In genomic region chr2:64273524-64274398, GRCh38 we compare ENCODE assay signal across 8 cellular contexts.
A peak's percentile ranks its signal among the peaks of the same experiment; 100 is the strongest.
DNase-seq lines count a peak whose midpoint lies in the region; ATAC-seq and TF ChIP-seq lines count a peak whose summit lies in the region.

No MANE protein-coding gene starts in this region.

- no peaks in the 10 kb centered on the region for H3K9me3 ChIP-seq in prostate gland

- peaks cover 6 to 8% (median 8%) of the 10 kb centered on the region in 3 donors for H3K9me3 Mint-ChIP-seq in T-cell

- ATAC-seq in T-cell (replicated peaks in 1 of 4) (no peak), GM18511 (IDR thresholded peaks at IDR 0.05; ENCODE audit: unreplicated experiment) (no peak)

- peaks cover 5% of the 10 kb centered on the region for H3K4me1 ChIP-seq in prostate gland (replicated peaks)

- intact Hi-C loops in prostate gland (cut with DNase I), result no loop called here

- H3K36me3 ChIP-seq in prostate gland, result no peaks in the 10 kb centered on the region

- H3K36me3 Mint-ChIP-seq in T-cell, result peaks cover 4% of the 10 kb centered on the region

- POLR2A ChIA-PET in T-cell (lab: Charles Lee), result no interaction called here

- H3K27ac ChIP-seq in prostate gland, result peak overlapping the region; percentile 48 to 54

- CTCF ChIA-PET in T-cell (lab: Charles Lee), result no interaction called here

- H3K4me3 Mint-ChIP-seq in T-cell, result no peak overlapping the region

- peak overlapping the region; percentile 25 to 34 for H3K27ac Mint-ChIP-seq in T-cell

- H3K4me3 ChIP-seq in HFF-Myc (replicated peaks; ENCODE audit: low read depth, low read length) (no peak overlapping the region), fibroblast of villous mesenchyme (ENCODE audit: low read depth, low read length) (no peak overlapping the region), prostate gland (no peak overlapping the region)

- H3K27me3 Mint-ChIP-seq in T-cell, result no peaks in the 10 kb centered on the region

- DNase-seq in HFF-Myc (ENCODE audit: extremely low read depth, low read depth), result peak; percentile 76
- no peak for DNase-seq in T-cell
- DNase-seq in fibroblast of villous mesenchyme (ENCODE audit: low read depth), result peak; percentile 80
- peak; percentile 17 for DNase-seq in prostate gland (ENCODE audit: low spot score)
- no peak for DNase-seq in NCI-H510A (lab: John Stamatoyannopoulos, UW)
- no peak for DNase-seq in COLO668 (lab: John Stamatoyannopoulos, UW; ENCODE audit: unreplicated experiment)
- no peak for DNase-seq in NCI-H2227 treated with DMSO at 0.1 percent for 48 hours (lab: John Stamatoyannopoulos, UW)

- peaks cover 20 to 30% (median 21%) of the 10 kb centered on the region in 3 donors for H3K4me1 Mint-ChIP-seq in T-cell

- TF ChIP-seq CTCF in HFF-Myc (IDR thresholded peaks at IDR 0.05; ENCODE audit: low read depth, low read length, missing control alignments) (no peak), fibroblast of villous mesenchyme (IDR thresholded peaks at IDR 0.05; ENCODE audit: insufficient read depth, low read depth, low read length) (no peak), prostate gland (IDR thresholded peaks at IDR 0.05) (no peak)

- TF ChIP-seq POLR2A in prostate gland (IDR thresholded peaks at IDR 0.05), result no peak

- H3K27me3 ChIP-seq in prostate gland (replicated peaks; ENCODE audit: insufficient read depth), result no peaks in the 10 kb centered on the region

- 51% methylated on average over 6 of the region's 6 CpGs for WGBS in prostate gland

Comparison
In these comparisons a context has a peak if more than half of its experiments do, and no peak if none do; other contexts are left out.
1. DNase-seq: peak in HFF-Myc (single experiment), fibroblast of villous mesenchyme (single experiment) and prostate gland (single experiment); none in T-cell (0 of 34), NCI-H510A (single experiment), COLO668 (single experiment) and NCI-H2227 treated with DMSO at 0.1 percent for 48 hours (single experiment).